ENCODE assay signal across 8 cellular contexts in the genomic region with DNA sequence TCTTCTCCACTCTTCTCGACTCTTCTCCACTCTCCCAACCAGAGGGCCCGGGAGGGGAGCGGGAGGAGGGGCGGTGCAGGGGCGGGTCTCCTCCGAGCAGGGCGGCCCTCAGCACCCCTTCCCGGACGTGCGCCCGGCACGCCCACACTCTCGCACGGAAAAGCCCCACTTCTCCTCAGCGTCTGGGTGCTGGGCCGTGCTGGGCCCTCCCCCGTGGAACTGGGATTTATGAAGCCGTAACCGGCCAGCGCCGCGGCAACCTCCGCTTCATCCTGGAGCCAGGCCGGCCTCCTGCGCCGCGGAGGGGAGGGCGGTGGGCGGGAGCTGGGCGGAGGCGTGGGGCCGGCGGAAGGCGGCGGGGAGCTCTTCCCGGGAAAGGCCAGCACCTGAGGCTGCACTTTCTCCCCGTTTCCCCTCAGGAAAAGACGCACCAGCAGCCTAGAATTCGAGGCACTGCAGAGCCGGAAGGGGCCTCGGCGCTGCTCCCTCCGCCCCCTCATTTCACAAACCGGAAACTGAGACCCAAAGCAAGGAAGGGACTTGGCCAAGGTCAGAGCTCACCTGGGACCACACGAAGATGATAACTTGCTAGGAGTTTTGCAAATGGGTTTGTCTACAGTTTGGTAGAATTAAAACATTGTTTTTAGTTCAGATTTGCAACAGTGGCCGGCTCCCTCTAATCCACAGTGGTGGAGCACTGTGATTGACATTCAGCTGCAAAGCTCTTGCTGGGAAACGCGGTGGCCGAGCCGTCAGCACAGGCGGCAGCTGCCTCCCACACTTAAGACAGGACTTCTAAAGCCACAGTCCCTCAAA. TPM values are rescaled to one million over a fixed set of nuclear protein-coding genes. Genes with fewer than 3 reads are reported as not detected.
DNase-seq lines count a peak whose midpoint lies in the region; ATAC-seq and TF ChIP-seq lines count a peak whose summit lies in the region.

No MANE protein-coding gene starts in this region.

- no peaks in the 10 kb centered on the region for H4K20me1 ChIP-seq in HCT116 (ENCODE audit: insufficient read depth)

- TF ChIP-seq POLR2A in HCT116 (IDR thresholded peaks at IDR 0.05; ENCODE audit: borderline replicate concordance, extremely low read depth, insufficient read depth, insufficient read length), result no peak

- peaks cover 55% of the 10 kb centered on the region for H3K4me1 Mint-ChIP-seq in stimulated activated naive CD8-positive, alpha-beta T cell treated with anti-CD3 and anti-CD28 coated beads, Interleukin-15, Interleukin-2, amounts not matched to agents 100 ng/mL and 50 ng/mL, for 24 hours (ENCODE audit: low read depth)

- CTCF ChIA-PET in HCT116 (lab: Charles Lee), result interaction anchor here (1.2 kb wide), 1 partner anchor 13 kb away, joined by 6 read pairs; no protein-coding TSS in a partner anchor

- H3K9me3 Mint-ChIP-seq in stimulated activated naive CD8-positive, alpha-beta T cell treated with anti-CD3 and anti-CD28 coated beads, Interleukin-15, Interleukin-2, amounts not matched to agents 100 ng/mL and 50 ng/mL, for 24 hours, result no peaks in the 10 kb centered on the region

- H3K9me2 ChIP-seq in HCT116 (ENCODE audit: insufficient read depth), result no peaks in the 10 kb centered on the region

- H3K4me2 ChIP-seq in HCT116 (ENCODE audit: low read length), result peak overlapping the region; percentile 67

- no TSS peak for BruUV-seq in HCT116 (replicated peaks; lab: Mats Ljungman, UMichigan)

- no peak for TF ChIP-seq RAD21 in HCT116 (IDR thresholded peaks at IDR 0.05; ENCODE audit: low read depth)

- H3K36me3 Mint-ChIP-seq in stimulated activated naive CD8-positive, alpha-beta T cell treated with anti-CD3 and anti-CD28 coated beads, Interleukin-15, Interleukin-2, amounts not matched to agents 100 ng/mL and 50 ng/mL, for 24 hours (ENCODE audit: low read depth), result no peaks in the 10 kb centered on the region

- in situ Hi-C loops in G401 (cut with HindIII; ENCODE audit: low sequenced_read_pairs), result no loop called here

- H3K4me1 ChIP-seq in HCT116 (ENCODE audit: control insufficient read depth in 1 of 2, insufficient read depth in 2 of 2, low read length in 2 of 2), result peaks cover 4 to 10% of the 10 kb centered on the region in 2 experiments; a peak in 2 of 4 replicates
- peaks cover 28 to 30% of the 10 kb centered on the region in 2 donors for H3K4me1 ChIP-seq in mucosa of rectum (ENCODE audit: control insufficient read depth in 2 of 2, insufficient read depth in 2 of 2, low read length in 2 of 2)

- H2AFZ ChIP-seq in HCT116 (ENCODE audit: low read depth, low read length, poor library complexity, severe bottlenecking), result no peak overlapping the region

- peak; percentile 79 for ATAC-seq in HCT116

- no peaks in the 10 kb centered on the region for H3K27me3 Mint-ChIP-seq in stimulated activated naive CD8-positive, alpha-beta T cell treated with anti-CD3 and anti-CD28 coated beads, Interleukin-15, Interleukin-2, amounts not matched to agents 100 ng/mL and 50 ng/mL, for 24 hours

- H3K9ac ChIP-seq in HCT116 (ENCODE audit: low read length) (peak overlapping the region; percentile 35; the same call in 1 of the 2 replicates), mucosa of rectum (ENCODE audit: low read depth in 1 of 2, low read length in 2 of 2) (peak overlapping the region; percentile 61 to 62)

- H3K9me3 ChIP-seq in HCT116 (ENCODE audit: control insufficient read depth in 1 of 2, insufficient read depth in 1 of 2, low read depth in 1 of 2, low read length in 2 of 2), result no peaks in the 10 kb centered on the region
- no peaks in the 10 kb centered on the region for H3K9me3 ChIP-seq in mucosa of rectum (ENCODE audit: control insufficient read depth in 2 of 2, low read length in 2 of 2)

- TF ChIP-seq CTCF in HCT116 (IDR thresholded peaks at IDR 0.05 in 2 of 3, conservative IDR thresholded peaks at IDR 0.05 in 1 of 3; ENCODE audit: borderline replicate concordance in 1 of 3, insufficient read depth in 1 of 3, low read depth in 2 of 3, low read length in 2 of 3), result no peak
- no peak for TF ChIP-seq CTCF in epithelial cell of esophagus (IDR thresholded peaks at IDR 0.05; ENCODE audit: insufficient read depth, low read depth, low read length, missing control alignments)

- H3K4me3 Mint-ChIP-seq in stimulated activated naive CD8-positive, alpha-beta T cell treated with anti-CD3 and anti-CD28 coated beads, Interleukin-15, Interleukin-2, amounts not matched to agents 100 ng/mL and 50 ng/mL, for 24 hours, result peak overlapping the region; percentile 79

- DNase-seq in G401 (ENCODE audit: low spot score), result peak; percentile 64
- DNase-seq in HCT116 (ENCODE audit: low read depth, low spot score), result no peak
- DNase-seq in NCI-H1930 (lab: John Stamatoyannopoulos, UW), result peak; percentile 20 to 33
- peak; percentile 52 for DNase-seq in activated CD8-positive, alpha-beta memory T cell treated with anti-CD3 and anti-CD28 coated beads, Interleukin-2, amount 50 U/mL, for 4 hours
- DNase-seq in epithelial cell of esophagus (ENCODE audit: low read depth), result peak; percentile 50
- DNase-seq in NCI-H524 treated with DMSO at 0.1 percent for 48 hours (lab: John Stamatoyannopoulos, UW), result no peak

- H3K27me3 ChIP-seq in HCT116 (ENCODE audit: insufficient read depth, low read length), result no peaks in the 10 kb centered on the region
- H3K27me3 ChIP-seq in mucosa of rectum (ENCODE audit: control insufficient read depth in 2 of 2, insufficient read depth in 2 of 2, low read length in 2 of 2), result peaks cover 0 to 3% of the 10 kb centered on the region in 2 donors

- no peaks in the 10 kb centered on the region for H3K79me2 ChIP-seq in HCT116 (ENCODE audit: insufficient read depth, low read length)

- peak overlapping the region; percentile 82 for H3K27ac Mint-ChIP-seq in stimulated activated naive CD8-positive, alpha-beta T cell treated with anti-CD3 and anti-CD28 coated beads, Interleukin-15, Interleukin-2, amounts not matched to agents 100 ng/mL and 50 ng/mL, for 24 hours

- RAD21 ChIA-PET in HCT116 (lab: Charles Lee; ENCODE audit: low non-redundant PET in 1 of 2, low total read pairs in 2 of 2, uncharacterized antibody in 2 of 2, unreplicated experiment in 2 of 2), result no interaction called here

- H3K36me3 ChIP-seq in HCT116 (ENCODE audit: control insufficient read depth in 1 of 2, insufficient read depth in 2 of 2, low read length in 2 of 2) (no peaks in the 10 kb centered on the region), mucosa of rectum (ENCODE audit: control insufficient read depth in 2 of 2, insufficient read depth in 2 of 2, low read length in 2 of 2) (no peaks in the 10 kb centered on the region)

- POLR2A ChIA-PET in HCT116 (lab: Charles Lee), result no interaction called here

- no peak overlapping the region for H3K27ac ChIP-seq in HCT116 (ENCODE audit: low read depth, low read length)
- H3K27ac ChIP-seq in mucosa of rectum (ENCODE audit: low read depth in 2 of 2, low read length in 2 of 2), result peak overlapping the region; percentile 62 to 82

- intact Hi-C loops in HCT116 (cut with micrococcal nuclease), result loop anchor here (10.0 kb wide), 1 partner anchor 188 kb away; a partner anchor contains a TSS

- H3K4me3 ChIP-seq in HCT116 (replicated peaks in 1 of 2; ENCODE audit: low read depth in 1 of 2, low read length in 2 of 2), result peak overlapping the region; percentile 28 to 51
- peak overlapping the region; percentile 45 for H3K4me3 ChIP-seq in epithelial cell of esophagus (ENCODE audit: low read length)
- H3K4me3 ChIP-seq in mucosa of rectum (ENCODE audit: low read length in 2 of 2), result peak overlapping the region; percentile 59 to 86

TF ChIP-seq in HCT116, 20 proteins besides CTCF, POLR2A, EP300 and RAD21:
- 0 out of 2 replicates have a peak, but pooled peaks have one; percentile 40 for TF ChIP-seq EGR1 (IDR thresholded peaks at IDR 0.05; ENCODE audit: low read depth)
- TF ChIP-seq SIN3A (IDR thresholded peaks at IDR 0.05; ENCODE audit: low read depth), result no peak

RNA-seq across cellular contexts. Expression of a gene that starts 31.6 kb away (rescaled TPM):
- total RNA-seq in G401 (2014; rRNA removed; shearing (Covaris generic)), result 35.9 and 41.8 TPM in 2 replicates
- 0.25 TPM for total RNA-seq in HCT116 (2021; ENCODE audit: unreplicated experiment)
- 0.15 and 0.42 TPM in 2 replicates for polyA plus RNA-seq in HCT116 (2012)

Comparison
In these comparisons a context has a peak if more than half of its experiments do, and no peak if none do; other contexts are left out.
1. DNase-seq: peak in G401 (single experiment), NCI-H1930 (2 of 2), activated CD8-positive, alpha-beta memory T cell treated with anti-CD3 and anti-CD28 coated beads, Interleukin-2, amount 50 U/mL, for 4 hours (single experiment) and epithelial cell of esophagus (single experiment); none in HCT116 (single experiment) and NCI-H524 treated with DMSO at 0.1 percent for 48 hours (single experiment).
2. RNA of a gene that starts 31.6 kb away (total RNA-seq): 35.9 to 41.8 TPM in G401; 0.25 TPM in HCT116 (single experiment); every median in the first group is over 10 times any median in the second.
3. Peak in every context shown above with its lines, with median percentiles within 50 percentile points of each other: H3K4me3 ChIP-seq.